ENCODE assay signal across 18 cellular contexts in genomic region chr14:104082807-104083206, GRCh38. TPM values are rescaled to one million over a fixed set of nuclear protein-coding genes. Genes with fewer than 3 reads are reported as not detected.
DNase-seq lines count a peak whose midpoint lies in the region; ATAC-seq and TF ChIP-seq lines count a peak whose summit lies in the region.
"Had no signal": no experiment of that assay in that cellular context is flagged by ENCODE, and none has a peak within 500 bp of the region (broad histone marks: within the 10 kb centered on the region; RNA-seq: fewer than 3 reads in every experiment).

No MANE protein-coding gene starts in this region.

- H3K9me3 Mint-ChIP-seq in activated CD8-positive, alpha-beta memory T cell treated with anti-CD3 and anti-CD28 coated beads, Interleukin-2, amount 10 ng/mL, durations not matched to agents 7 days and 5 days (ENCODE audit: low read depth), result no peaks in the 10 kb centered on the region
- no peaks in the 10 kb centered on the region for H3K9me3 Mint-ChIP-seq in type B pancreatic cell
- H3K9me3 Mint-ChIP-seq: neural progenitor cell had no signal

- H3K4me3 Mint-ChIP-seq in activated CD8-positive, alpha-beta memory T cell treated with anti-CD3 and anti-CD28 coated beads, Interleukin-2, amount 10 ng/mL, durations not matched to agents 7 days and 5 days, result no peak overlapping the region
- H3K4me3 Mint-ChIP-seq in type B pancreatic cell, result no peak overlapping the region
- H3K4me3 Mint-ChIP-seq: neural progenitor cell had no signal

- H3K27ac ChIP-seq in coronary artery, result peak overlapping the region in 1 of 2 donors; percentile 74
- H3K27ac ChIP-seq: A549, C4-2B, foreskin keratinocyte, neural progenitor cell, WERI-Rb-1 had no signal

- peaks cover 7% of the 10 kb centered on the region for H3K4me1 Mint-ChIP-seq in activated CD8-positive, alpha-beta memory T cell treated with anti-CD3 and anti-CD28 coated beads, Interleukin-2, amount 10 ng/mL, durations not matched to agents 7 days and 5 days
- peaks cover 3% of the 10 kb centered on the region for H3K4me1 Mint-ChIP-seq in type B pancreatic cell (ENCODE audit: unreplicated experiment)

- DNase-seq in activated CD8-positive, alpha-beta memory T cell treated with anti-CD3 and anti-CD28 coated beads, Interleukin-2, amount 10 ng/mL, durations not matched to agents 7 days and 5 days, result peak; percentile 37
- no peak for DNase-seq in activated CD8-positive, alpha-beta memory T cell treated with anti-CD3 and anti-CD28 coated beads, Interleukin-2, amount 50 U/mL, for 4 hours
- DNase-seq in coronary artery (ENCODE audit: low spot score), result peak; percentile 67
- peak; percentile 85 to 88 (median 87) for DNase-seq in mucosa of descending colon
- DNase-seq in type B pancreatic cell (ENCODE audit: extremely low spot score, unreplicated experiment), result peak; percentile 57
- no peak for DNase-seq in activated CD4-positive, alpha-beta T cell treated with anti-CD3 and anti-CD28 coated beads, Interleukin-2, amount 50 U/mL, for 48 hours
- DNase-seq: cerebellar nuclear complex, DND-41, foreskin keratinocyte, NCI-H2107, NCI-H82, WERI-Rb-1 had no signal

- no peaks in the 10 kb centered on the region for H3K9me3 ChIP-seq in mucosa of descending colon
- H3K9me3 ChIP-seq: A549 had no signal

- no peak for ATAC-seq in activated CD8-positive, alpha-beta memory T cell treated with anti-CD3 and anti-CD28 coated beads, Interleukin-2, amount 10 ng/mL, durations not matched to agents 7 days and 5 days
- ATAC-seq in mucosa of descending colon, result peak; percentile 56
- no peak for ATAC-seq in HG02885 (IDR thresholded peaks at IDR 0.05; ENCODE audit: poor library complexity, unreplicated experiment)
- ATAC-seq in HG02938 (IDR thresholded peaks at IDR 0.05; ENCODE audit: unreplicated experiment), result no peak
- ATAC-seq: A549, foreskin keratinocyte had no signal

- CTCF ChIA-PET in activated CD8-positive, alpha-beta memory T cell treated with anti-CD3 and anti-CD28 coated beads, Interleukin-2, amount 10 ng/mL, durations not matched to agents 7 days and 5 days (lab: Charles Lee), result no interaction called here

- H3K4me1 ChIP-seq in mucosa of descending colon (ENCODE audit: low read depth), result peaks cover 72% of the 10 kb centered on the region
- H3K4me1 ChIP-seq: A549, foreskin keratinocyte, neural progenitor cell had no signal

- no peaks in the 10 kb centered on the region for H3K36me3 ChIP-seq in mucosa of descending colon (ENCODE audit: low read depth)
- H3K36me3 ChIP-seq: neural progenitor cell, WERI-Rb-1 had no signal

- no peaks in the 10 kb centered on the region for H3K36me3 Mint-ChIP-seq in activated CD8-positive, alpha-beta memory T cell treated with anti-CD3 and anti-CD28 coated beads, Interleukin-2, amount 10 ng/mL, durations not matched to agents 7 days and 5 days
- no peaks in the 10 kb centered on the region for H3K36me3 Mint-ChIP-seq in type B pancreatic cell
- H3K36me3 Mint-ChIP-seq: neural progenitor cell had no signal

- intact Hi-C loops in mucosa of descending colon (cut with DNase I, micrococcal nuclease), result no loop called here

- no peak overlapping the region for H3K4me3 ChIP-seq in coronary artery
- H3K4me3 ChIP-seq in mucosa of descending colon, result no peak overlapping the region
- H3K4me3 ChIP-seq: A549, neural progenitor cell had no signal

- peaks cover 9% of the 10 kb centered on the region for H3K27me3 Mint-ChIP-seq in activated CD8-positive, alpha-beta memory T cell treated with anti-CD3 and anti-CD28 coated beads, Interleukin-2, amount 10 ng/mL, durations not matched to agents 7 days and 5 days
- peaks cover 25% of the 10 kb centered on the region for H3K27me3 Mint-ChIP-seq in type B pancreatic cell

- TF ChIP-seq CTCF in coronary artery (IDR thresholded peaks at IDR 0.05), result no peak
- TF ChIP-seq CTCF in mucosa of descending colon (IDR thresholded peaks at IDR 0.05), result no peak
- TF ChIP-seq CTCF in type B pancreatic cell (conservative IDR thresholded peaks at IDR 0.05), result no peak

- H3K27ac Mint-ChIP-seq in activated CD8-positive, alpha-beta memory T cell treated with anti-CD3 and anti-CD28 coated beads, Interleukin-2, amount 10 ng/mL, durations not matched to agents 7 days and 5 days, result no peak overlapping the region
- H3K27ac Mint-ChIP-seq in type B pancreatic cell, result no peak overlapping the region
- H3K27ac Mint-ChIP-seq: neural progenitor cell had no signal

RNA-seq across cellular contexts. Expression of gene ASPG, which starts 2.7 kb away (rescaled TPM):
- not detected for total RNA-seq in activated CD8-positive, alpha-beta memory T cell treated with anti-CD3 and anti-CD28 coated beads, Interleukin-2, amount 10 ng/mL, durations not matched to agents 7 days and 5 days
- 10 to 100 TPM in 2 of 3 donors, 1 to 10 TPM in 1; 2.1 to 15.0 (median 14.2) TPM for total RNA-seq in mucosa of descending colon
- total RNA-seq in type B pancreatic cell (ENCODE audit: low replicate concordance), result 0.29 TPM in 1 of 2 replicates, not detected in the other
- total RNA-seq: RPMI7951 had no signal

RNA-seq across cellular contexts. Expression of gene KIF26A, which starts 55.6 kb away (rescaled TPM):
- 1 to 10 TPM in 1 of 2 experiments, under 1 TPM in 1; 0.21 to 1.1 TPM for total RNA-seq in activated CD8-positive, alpha-beta memory T cell treated with anti-CD3 and anti-CD28 coated beads, Interleukin-2, amount 10 ng/mL, durations not matched to agents 7 days and 5 days
- total RNA-seq in mucosa of descending colon (1 to 10 TPM; 3.8 to 7.7 (median 6.5) TPM), type B pancreatic cell (ENCODE audit: low replicate concordance) (12.9 and 23.4 TPM in 2 replicates)
- total RNA-seq: RPMI7951 had no signal

Comparison
In these comparisons a context has a peak if more than half of its experiments do, and no peak if none do; other contexts are left out.
1. DNase-seq: peak in activated CD8-positive, alpha-beta memory T cell treated with anti-CD3 and anti-CD28 coated beads, Interleukin-2, amount 10 ng/mL, durations not matched to agents 7 days and 5 days (single experiment), coronary artery (single experiment), mucosa of descending colon (3 of 3) and type B pancreatic cell (single experiment); none in activated CD8-positive, alpha-beta memory T cell treated with anti-CD3 and anti-CD28 coated beads, Interleukin-2, amount 50 U/mL, for 4 hours (single experiment) and activated CD4-positive, alpha-beta T cell treated with anti-CD3 and anti-CD28 coated beads, Interleukin-2, amount 50 U/mL, for 48 hours (0 of 2).